ENCODE assay signal across 9 cellular contexts in the genomic region with DNA sequence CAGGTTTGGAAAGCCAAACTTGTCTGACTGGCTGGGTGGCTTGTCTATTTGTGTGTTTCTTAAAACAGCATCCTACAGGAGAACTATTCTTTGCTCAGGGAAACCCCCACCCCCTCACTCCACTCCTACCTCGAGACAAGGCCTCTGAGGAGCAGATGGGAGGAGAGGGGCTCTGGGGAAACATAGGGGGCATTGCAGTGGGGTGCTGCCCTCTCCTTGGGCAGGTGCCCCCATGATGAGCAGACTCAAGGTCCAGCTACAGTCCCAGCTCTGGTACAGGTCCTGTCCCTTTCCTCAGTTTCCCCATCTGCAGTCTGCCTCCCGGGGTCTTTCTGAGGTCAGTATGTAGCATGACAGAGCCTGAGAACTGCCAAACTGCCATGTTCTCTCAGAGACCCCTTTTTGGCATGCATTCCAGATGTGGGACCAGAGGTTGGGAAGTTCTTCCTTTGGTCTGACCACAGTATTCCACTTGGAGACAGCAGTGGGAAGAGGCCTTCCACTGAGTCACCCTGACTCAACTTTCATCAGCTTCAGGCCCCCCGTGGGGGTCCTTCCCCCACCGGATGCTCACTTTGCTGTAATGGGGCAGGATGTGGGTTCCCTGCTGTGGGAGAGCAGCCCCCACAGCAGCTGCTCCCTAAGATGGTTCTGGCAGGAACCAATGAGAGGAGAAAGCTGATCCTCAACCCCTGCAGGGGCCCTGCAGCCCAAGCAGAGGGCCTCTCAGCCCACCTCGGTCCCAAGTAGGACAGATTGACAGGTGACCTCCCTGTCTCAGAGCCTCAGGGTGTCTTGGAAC. TPM values are rescaled to one million over a fixed set of nuclear protein-coding genes. Genes with fewer than 3 reads are reported as not detected.
DNase-seq lines count a peak whose midpoint lies in the region; ATAC-seq, FAIRE-seq and TF ChIP-seq lines count a peak whose summit lies in the region.
"Had no signal": no experiment of that assay in that cellular context is flagged by ENCODE, and none has a peak within 500 bp of the region (broad histone marks: within the 10 kb centered on the region; RNA-seq: fewer than 3 reads in every experiment).

No MANE protein-coding gene starts in this region.

- peak; percentile 88 for FAIRE-seq in GM12892 (lab: Jason Lieb, UNC)

- no peak for DNase-seq in GM12892 (ENCODE audit: insufficient read length)
- peak; percentile 92 for DNase-seq in RKO (ENCODE audit: low spot score)
- peak; percentile 87 for DNase-seq in astrocyte of the spinal cord (ENCODE audit: low read depth, low spot score)
- DNase-seq in stimulated activated CD8-positive, alpha-beta memory T cell treated with anti-CD3 and anti-CD28 coated beads, Interleukin-12 subunit alpha, Interleukin-12 subunit beta, amount 100 ng/mL, for 4 hours (ENCODE audit: low read depth) = peak; percentile 59
- DNase-seq in epidermal melanocyte (ENCODE audit: insufficient read length, low spot score) = no peak
- DNase-seq in hippocampal formation (lab: John Stamatoyannopoulos, UW) = no peak
- DNase-seq: NCI-H2029 treated with DMSO at 0.1 percent for 48 hours had no signal

- TF ChIP-seq CTCF in astrocyte of the spinal cord (IDR thresholded peaks at IDR 0.05; ENCODE audit: low read depth, low read length) = no peak

- TF ChIP-seq POLR2A in GM12892 (IDR thresholded peaks at IDR 0.05; ENCODE audit: low read depth, low read length) = peak; percentile 11

- in situ Hi-C loops in astrocyte of the spinal cord (cut with HindIII; ENCODE audit: low sequenced_read_pairs) = no loop called here

- ATAC-seq in HG03565 (IDR thresholded peaks at IDR 0.05; ENCODE audit: unreplicated experiment) (no peak), HG03439 (IDR thresholded peaks at IDR 0.05; ENCODE audit: unreplicated experiment) (no peak)

- no peak overlapping the region for H3K4me3 ChIP-seq in astrocyte of the spinal cord (ENCODE audit: low read depth, low read length)

RNA-seq across cellular contexts. Expression of a gene that starts 32.3 kb away (rescaled TPM):
- polyA plus RNA-seq in GM12892 (2012; ENCODE audit: missing spikeins) = 1.5 TPM

RNA-seq across cellular contexts. Expression of a gene that starts 34.0 kb away (rescaled TPM):
- 61.4 TPM for polyA plus RNA-seq in GM12892 (2012; ENCODE audit: missing spikeins)

Comparison
In these comparisons a context has a peak if more than half of its experiments do, and no peak if none do; other contexts are left out.
1. DNase-seq: peak in RKO (single experiment), astrocyte of the spinal cord (single experiment) and stimulated activated CD8-positive, alpha-beta memory T cell treated with anti-CD3 and anti-CD28 coated beads, Interleukin-12 subunit alpha, Interleukin-12 subunit beta, amount 100 ng/mL, for 4 hours (single experiment); none in GM12892 (single experiment), epidermal melanocyte (single experiment) and hippocampal formation (0 of 2).